In the genomic region with DNA sequence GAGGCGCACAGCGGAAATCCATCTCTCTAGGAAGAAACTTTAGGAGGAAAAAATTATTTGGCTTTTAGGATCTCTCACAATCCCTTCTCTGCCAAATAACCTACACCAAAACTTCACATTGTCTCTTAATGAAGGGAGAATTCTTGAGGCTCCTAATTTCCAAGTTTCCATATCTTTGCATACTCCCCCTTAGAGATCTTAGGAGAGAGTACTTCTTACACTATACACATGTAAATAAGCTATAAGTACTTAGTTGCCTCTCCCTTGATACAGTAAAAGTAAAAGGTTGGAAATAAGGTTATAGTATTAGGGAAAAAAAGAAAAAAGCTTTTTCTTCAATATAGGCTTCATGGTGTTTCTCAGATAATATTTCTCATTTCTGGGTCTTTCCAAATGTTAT, we compare ENCODE assay signal across 26 cellular contexts.
"Had no signal": no experiment of that assay in that cellular context is flagged by ENCODE, and none has a peak within 500 bp of the region (broad histone marks: within the 10 kb centered on the region; RNA-seq: fewer than 3 reads in every experiment).

No MANE protein-coding gene starts in this region.

- H3K4me3 ChIP-seq: colonic mucosa, esophagus squamous epithelium, gastrocnemius medialis, heart right ventricle, left lung, lower lobe of right lung, mucosa of descending colon had no signal

- H3K4me1 ChIP-seq: colonic mucosa, esophagus squamous epithelium, gastrocnemius medialis, heart right ventricle, left lung, lower lobe of right lung had no signal

- DNase-seq: colonic mucosa; cortex of kidney; effector CD8-positive, alpha-beta T cell; effector memory CD8-positive, alpha-beta T cell; endodermal cell; erythroblast; esophagus squamous epithelium; foreskin fibroblast; foreskin melanocyte; gastrocnemius medialis; glutamatergic neuron; head of caudate nucleus; heart right ventricle; hippocampal formation; left cardiac atrium; left lung; left ventricle myocardium superior; lower lobe of right lung; mesenchymal stem cell; mucosa of descending colon; naive B cell; naive thymus-derived CD8-positive, alpha-beta T cell had no signal

- H3K36me3 ChIP-seq: colonic mucosa, esophagus squamous epithelium, gastrocnemius medialis, heart right ventricle, left lung, lower lobe of right lung had no signal

- H3K27ac ChIP-seq: colonic mucosa, epithelial cell of prostate, esophagus squamous epithelium, gastrocnemius medialis, heart right ventricle, left lung, lower lobe of right lung had no signal

- H3K27me3 Mint-ChIP-seq: dendritic cell treated with granulocyte-macrophage colony-stimulating factor and Interleukin-4, amounts not matched to agents 40 ng/mL and 50 ng/mL, for 4 days; effector memory CD8-positive, alpha-beta T cell; naive B cell; naive thymus-derived CD8-positive, alpha-beta T cell had no signal

- H3K36me3 Mint-ChIP-seq: mesothelial cell of epicardium had no signal

- H3K27ac Mint-ChIP-seq: dendritic cell treated with granulocyte-macrophage colony-stimulating factor and Interleukin-4, amounts not matched to agents 40 ng/mL and 50 ng/mL, for 4 days; effector memory CD8-positive, alpha-beta T cell; endodermal cell; mesothelial cell of epicardium; naive B cell; naive thymus-derived CD8-positive, alpha-beta T cell had no signal

- ATAC-seq: effector memory CD8-positive, alpha-beta T cell; esophagus mucosa; gastrocnemius medialis; heart right ventricle; left cardiac atrium; left lung; left ventricle myocardium superior; lower lobe of right lung; mucosa of descending colon; naive thymus-derived CD8-positive, alpha-beta T cell had no signal

- H3K9me3 ChIP-seq: colonic mucosa had no signal

- H3K4me3 Mint-ChIP-seq: dendritic cell treated with granulocyte-macrophage colony-stimulating factor and Interleukin-4, amounts not matched to agents 40 ng/mL and 50 ng/mL, for 4 days; effector memory CD8-positive, alpha-beta T cell; endodermal cell; mesothelial cell of epicardium; naive B cell; naive thymus-derived CD8-positive, alpha-beta T cell had no signal

- H3K27me3 ChIP-seq: colonic mucosa, esophagus squamous epithelium, gastrocnemius medialis, heart right ventricle, left lung had no signal

- H3K4me1 Mint-ChIP-seq: mesothelial cell of epicardium; naive B cell; naive thymus-derived CD8-positive, alpha-beta T cell had no signal
